Comparison of ENCODE assay signal across 1 cellular context in genomic region chr3:15426579-15427118, GRCh38.
TF ChIP-seq lines count a peak whose summit lies in the region.

No MANE protein-coding gene starts in this region.

TF ChIP-seq in GM23338, 12 proteins besides CTCF, POLR2A, EP300 and RAD21 (continued from another document):
- no peak for TF ChIP-seq ZNF462 (CRISPR knock-in tag; IDR thresholded peaks at IDR 0.05)
- TF ChIP-seq NANOG (IDR thresholded peaks at IDR 0.05; ENCODE audit: borderline replicate concordance): no peak
- TF ChIP-seq POLR2AphosphoS5 (IDR thresholded peaks at IDR 0.05; ENCODE audit: low read depth): no peak
- TF ChIP-seq EZH2 (IDR thresholded peaks at IDR 0.05; ENCODE audit: low read depth, unreplicated experiment): no peak
- TF ChIP-seq CREB1 (CRISPR knock-in tag; IDR thresholded peaks at IDR 0.05; ENCODE audit: low read depth): no peak
- TF ChIP-seq ETS1 (IDR thresholded peaks at IDR 0.05): no peak
- no peak for TF ChIP-seq EZH2phosphoT487 (IDR thresholded peaks at IDR 0.05; ENCODE audit: unreplicated experiment)
